ENCODE assay signal across 2 cellular contexts in the genomic region with DNA sequence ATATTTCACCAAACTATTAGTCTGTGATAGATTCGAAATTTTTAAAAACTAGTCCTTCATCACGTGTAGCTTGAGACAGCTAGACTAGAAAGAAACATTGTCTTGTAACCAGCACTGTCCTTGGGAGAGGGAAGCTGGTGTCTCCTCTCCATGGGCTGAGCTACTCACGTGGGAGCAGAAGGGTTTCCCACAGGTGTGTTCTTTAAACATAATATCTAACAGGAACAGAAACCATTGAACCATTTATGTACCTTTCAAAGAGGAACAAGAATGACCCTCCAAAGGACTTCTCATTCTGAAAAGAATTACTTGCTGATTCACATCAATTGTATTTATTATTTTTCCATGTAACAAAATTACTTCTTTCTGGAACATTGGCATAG.
TF ChIP-seq lines count a peak whose summit lies in the region.

No MANE protein-coding gene starts in this region.

TF ChIP-seq in HCT116, 20 proteins besides CTCF, POLR2A, EP300 and RAD21 (continued from another document):
- no peak for TF ChIP-seq ZFX (IDR thresholded peaks at IDR 0.05)

TF ChIP-seq in WTC11, 78 proteins besides CTCF, POLR2A, EP300 and RAD21 (continued from another document):
- no peak for TF ChIP-seq E2F1 (CRISPR knock-in tag; IDR thresholded peaks at IDR 0.05)
- no peak for TF ChIP-seq FOXP1 (CRISPR knock-in tag; IDR thresholded peaks at IDR 0.05; ENCODE audit: borderline replicate concordance)
- TF ChIP-seq ATF2 (CRISPR knock-in tag; IDR thresholded peaks at IDR 0.05; ENCODE audit: borderline replicate concordance, low read depth) = no peak
- no peak for TF ChIP-seq ZNF317 (CRISPR knock-in tag; IDR thresholded peaks at IDR 0.05; ENCODE audit: borderline replicate concordance, low read depth)
- no peak for TF ChIP-seq ZNF425 (CRISPR knock-in tag; conservative IDR thresholded peaks at IDR 0.05)
- TF ChIP-seq PRDM15 (CRISPR knock-in tag; IDR thresholded peaks at IDR 0.05) = no peak
- TF ChIP-seq, protein P1, sequence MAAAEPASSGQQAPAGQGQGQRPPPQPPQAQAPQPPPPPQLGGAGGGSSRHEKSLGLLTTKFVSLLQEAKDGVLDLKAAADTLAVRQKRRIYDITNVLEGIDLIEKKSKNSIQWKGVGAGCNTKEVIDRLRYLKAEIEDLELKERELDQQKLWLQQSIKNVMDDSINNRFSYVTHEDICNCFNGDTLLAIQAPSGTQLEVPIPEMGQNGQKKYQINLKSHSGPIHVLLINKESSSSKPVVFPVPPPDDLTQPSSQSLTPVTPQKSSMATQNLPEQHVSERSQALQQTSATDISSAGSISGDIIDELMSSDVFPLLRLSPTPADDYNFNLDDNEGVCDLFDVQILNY (CRISPR knock-in tag; IDR thresholded peaks at IDR 0.05) = no peak
- TF ChIP-seq ZNF232 (CRISPR knock-in tag; IDR thresholded peaks at IDR 0.05) = no peak
- TF ChIP-seq NR1H2 (CRISPR knock-in tag; IDR thresholded peaks at IDR 0.05) = no peak
- no peak for TF ChIP-seq RELA (CRISPR knock-in tag; IDR thresholded peaks at IDR 0.05; ENCODE audit: borderline replicate concordance)
